Comparison of ENCODE assay signal across 16 cellular contexts in genomic region chr21:40719615-40720014, GRCh38.
DNase-seq lines count a peak whose midpoint lies in the region; ATAC-seq and TF ChIP-seq lines count a peak whose summit lies in the region.
"Had no signal": no experiment of that assay in that cellular context is flagged by ENCODE, and none has a peak within 500 bp of the region (broad histone marks: within the 10 kb centered on the region; RNA-seq: fewer than 3 reads in every experiment).

No MANE protein-coding gene starts in this region.

- no peaks in the 10 kb centered on the region for H4K20me1 ChIP-seq in MM.1S (ENCODE audit: insufficient read depth, low read length)

- no peak overlapping the region for H3K9ac ChIP-seq in MM.1S (ENCODE audit: low read length)

- H3F3A ChIP-seq in MM.1S (ENCODE audit: insufficient read depth, low read length): no peaks in the 10 kb centered on the region

- H3K79me2 ChIP-seq in MM.1S (ENCODE audit: low read length): no peaks in the 10 kb centered on the region

- H3K4me1 ChIP-seq in MM.1S (ENCODE audit: low read length): no peaks in the 10 kb centered on the region
- H3K4me1 ChIP-seq: HAP-1 had no signal

- H3K27ac ChIP-seq in MM.1S (ENCODE audit: low read length): no peak overlapping the region
- no peak overlapping the region for H3K27ac ChIP-seq in VCaP
- H3K27ac ChIP-seq: PC-9 had no signal

- no peak overlapping the region for H3K4me3 ChIP-seq in MM.1S (ENCODE audit: low read length)
- H3K4me3 ChIP-seq: HAP-1, PC-9 had no signal

- H3K9me3 ChIP-seq in MM.1S (replicated peaks; ENCODE audit: insufficient read depth, low read length): no peaks in the 10 kb centered on the region

- no peak overlapping the region for H2AFZ ChIP-seq in MM.1S (ENCODE audit: low read length)
- H2AFZ ChIP-seq: PC-9 had no signal

- no peak overlapping the region for H3K4me2 ChIP-seq in MM.1S (ENCODE audit: low read depth, low read length)
- H3K4me2 ChIP-seq: PC-9 had no signal

- no peaks in the 10 kb centered on the region for H3K36me3 ChIP-seq in MM.1S (replicated peaks; ENCODE audit: insufficient read depth, low read length)
- H3K36me3 ChIP-seq: HAP-1 had no signal

- ATAC-seq in GM19452 (IDR thresholded peaks at IDR 0.05; ENCODE audit: unreplicated experiment) (no peak), GM18861 (IDR thresholded peaks at IDR 0.05; ENCODE audit: unreplicated experiment) (no peak)

- TF ChIP-seq CTCF in MM.1S (IDR thresholded peaks at IDR 0.05; ENCODE audit: low read length) (peak; percentile 53), VCaP (conservative IDR thresholded peaks at IDR 0.05) (peak; percentile 74)

- H3K27me3 ChIP-seq in MM.1S (replicated peaks; ENCODE audit: insufficient read depth, low read length): no peaks in the 10 kb centered on the region

- no peaks in the 10 kb centered on the region for H3K9me2 ChIP-seq in MM.1S (replicated peaks; ENCODE audit: insufficient read depth, low read length)

- DNase-seq in SIG-M5 treated with dmso at 0.1 percent for 504 hours (lab: John Stamatoyannopoulos, UW; ENCODE audit: unreplicated experiment): peak; percentile 3
- DNase-seq in SIG-M5 (lab: John Stamatoyannopoulos, UW): no peak
- peak; percentile 48 for DNase-seq in MM.1S
- no peak for DNase-seq in OCI-M2 (lab: John Stamatoyannopoulos, UW; ENCODE audit: unreplicated experiment)
- DNase-seq: C1 segment of cervical spinal cord, EL, IMR-90, Karpas-422, NCI-H1417 treated with DMSO at 0.1 percent for 48 hours, NCI-H2029, NCI-H510A treated with DMSO at 0.1 percent for 48 hours, PC-9 had no signal

Comparison
In these comparisons a context has a peak if more than half of its experiments do, and no peak if none do; other contexts are left out.
1. DNase-seq: peak in SIG-M5 treated with dmso at 0.1 percent for 504 hours (single experiment) and MM.1S (single experiment); none in SIG-M5 (single experiment) and OCI-M2 (single experiment).